In genomic region chr1:211631168-211631567, GRCh38 we compare ENCODE assay signal across 17 cellular contexts.
"Had no signal": no experiment of that assay in that cellular context is flagged by ENCODE, and none has a peak within 500 bp of the region (broad histone marks: within the 10 kb centered on the region; RNA-seq: fewer than 3 reads in every experiment).

No MANE protein-coding gene starts in this region.

- H3K4me3 ChIP-seq: gastroesophageal sphincter, hepatocyte, ovary, upper lobe of right lung had no signal

- H3K27me3 ChIP-seq: brain microvascular endothelial cell, gastroesophageal sphincter, hepatocyte, ovary, upper lobe of right lung had no signal

- H3K9me3 ChIP-seq: gastroesophageal sphincter, ovary, upper lobe of right lung had no signal

- H3K4me3 Mint-ChIP-seq: activated naive CD4-positive, alpha-beta T cell treated with anti-CD3 and anti-CD28 coated beads for 36 hours; activated T-cell treated with anti-CD3 and anti-CD28 coated beads, Interleukin-2, amount 50 U/mL, for 4 hours; dendritic cell treated with granulocyte-macrophage colony-stimulating factor and Interleukin-4, amounts not matched to agents 40 ng/mL and 50 ng/mL, for 4 days; neural crest cell; stimulated activated naive B cell treated with anti-CD40 and anti-IgM and Interleukin-4, amounts not matched to agents 10 μg/mL and 1 μg/mL and 100 μg/mL, for 72 hours had no signal

- H3K4me1 Mint-ChIP-seq: neural crest cell had no signal

- DNase-seq: activated CD4-positive, alpha-beta T cell treated with anti-CD3 and anti-CD28 coated beads, Interleukin-2, amount 50 U/mL, for 1 hour; activated CD8-positive, alpha-beta memory T cell treated with anti-CD3 and anti-CD28 coated beads, Interleukin-2, amount 50 U/mL, for 4 hours; activated naive CD4-positive, alpha-beta T cell treated with anti-CD3 and anti-CD28 coated beads for 36 hours; activated T-cell treated with anti-CD3 and anti-CD28 coated beads, Interleukin-2, amount 50 U/mL, for 4 hours; brain microvascular endothelial cell; effector CD8-positive, alpha-beta T cell; stimulated activated CD4-positive, alpha-beta T cell treated with anti-CD3 and anti-CD28 coated beads, Interleukin-4, amount 100 ng/mL, for 4 hours; stimulated activated naive B cell treated with anti-CD40 and anti-IgM and Interleukin-4, amounts not matched to agents 10 μg/mL and 1 μg/mL and 100 μg/mL, for 72 hours; T-helper 1 cell; T-helper 9 cell; upper lobe of right lung had no signal

- H3K9me3 Mint-ChIP-seq: activated naive CD4-positive, alpha-beta T cell treated with anti-CD3 and anti-CD28 coated beads for 36 hours; activated T-cell treated with anti-CD3 and anti-CD28 coated beads, Interleukin-2, amount 50 U/mL, for 4 hours; dendritic cell treated with granulocyte-macrophage colony-stimulating factor and Interleukin-4, amounts not matched to agents 40 ng/mL and 50 ng/mL, for 4 days; neural crest cell; stimulated activated naive B cell treated with anti-CD40 and anti-IgM and Interleukin-4, amounts not matched to agents 10 μg/mL and 1 μg/mL and 100 μg/mL, for 72 hours had no signal

- H3K36me3 ChIP-seq: brain microvascular endothelial cell, gastroesophageal sphincter, ovary, upper lobe of right lung had no signal

- H3K27ac ChIP-seq: brain microvascular endothelial cell, gastroesophageal sphincter, hepatocyte, upper lobe of right lung had no signal

- H3K27ac Mint-ChIP-seq: activated naive CD4-positive, alpha-beta T cell treated with anti-CD3 and anti-CD28 coated beads for 36 hours; dendritic cell treated with granulocyte-macrophage colony-stimulating factor and Interleukin-4, amounts not matched to agents 40 ng/mL and 50 ng/mL, for 4 days; stimulated activated naive B cell treated with anti-CD40 and anti-IgM and Interleukin-4, amounts not matched to agents 10 μg/mL and 1 μg/mL and 100 μg/mL, for 72 hours had no signal

- H3K36me3 Mint-ChIP-seq: stimulated activated naive B cell treated with anti-CD40 and anti-IgM and Interleukin-4, amounts not matched to agents 10 μg/mL and 1 μg/mL and 100 μg/mL, for 72 hours had no signal

- ATAC-seq: activated T-cell treated with anti-CD3 and anti-CD28 coated beads, Interleukin-2, amount 50 U/mL, for 4 hours; left lobe of liver had no signal
